Comparison of ENCODE assay signal across 23 cellular contexts in genomic region chr5:38450627-38451371, GRCh38.
DNase-seq lines count a peak whose midpoint lies in the region; ATAC-seq, FAIRE-seq and TF ChIP-seq lines count a peak whose summit lies in the region.
"Had no signal": no experiment of that assay in that cellular context is flagged by ENCODE, and none has a peak within 500 bp of the region (broad histone marks: within the 10 kb centered on the region; RNA-seq: fewer than 3 reads in every experiment).

No MANE protein-coding gene starts in this region.

- WGBS in suprapubic skin, result 80% methylated on average over 10 of the region's 10 CpGs

- H3K27ac ChIP-seq in left ventricle myocardium inferior (replicated peaks) (peak overlapping the region; percentile 27), suprapubic skin (peak overlapping the region; percentile 72)
- H3K27ac ChIP-seq: pancreas, RWPE1, SK-N-MC had no signal

- H3K36me3 Mint-ChIP-seq in activated naive CD4-positive, alpha-beta T cell treated with anti-CD3 and anti-CD28 coated beads for 36 hours (ENCODE audit: low read depth), result no peaks in the 10 kb centered on the region

- H3K27ac Mint-ChIP-seq in activated naive CD4-positive, alpha-beta T cell treated with anti-CD3 and anti-CD28 coated beads for 36 hours, result peak overlapping the region; percentile 27
- H3K27ac Mint-ChIP-seq: activated CD4-positive, alpha-beta T cell treated with anti-CD3 and anti-CD28 coated beads for 36 hours; nephron progenitor cell; stimulated activated effector memory CD8-positive, alpha-beta T cell treated with anti-CD3 and anti-CD28 coated beads, Interleukin-12 subunit alpha, Interleukin-12 subunit beta, amount 100 ng/mL, for 72 hours; T-helper 1 cell treated with Interleukin-12 subunit alpha and Interleukin-12 subunit beta and Interleukin-4 antibody, amounts not matched to agents 30 μg/mL and 1 μg/mL, for 36 hours had no signal

- H3K9me3 ChIP-seq in left ventricle myocardium inferior (replicated peaks) (no peaks in the 10 kb centered on the region), suprapubic skin (no peaks in the 10 kb centered on the region)
- H3K9me3 ChIP-seq: pancreas had no signal

- TF ChIP-seq POLR2A in suprapubic skin (IDR thresholded peaks at IDR 0.05) (no peak), GM12891 (IDR thresholded peaks at IDR 0.05; ENCODE audit: low read depth, low read length) (no peak)

- H3K27me3 Mint-ChIP-seq in activated naive CD4-positive, alpha-beta T cell treated with anti-CD3 and anti-CD28 coated beads for 36 hours (ENCODE audit: low read depth), result peaks cover 67% of the 10 kb centered on the region

- no peak for TF ChIP-seq CTCF in left ventricle myocardium inferior (IDR thresholded peaks at IDR 0.05; ENCODE audit: borderline replicate concordance)
- no peak for TF ChIP-seq CTCF in suprapubic skin (IDR thresholded peaks at IDR 0.05)

- H3K36me3 ChIP-seq in left ventricle myocardium inferior (no peaks in the 10 kb centered on the region), suprapubic skin (no peaks in the 10 kb centered on the region)
- H3K36me3 ChIP-seq: pancreas had no signal

- TF ChIP-seq EP300 in suprapubic skin (IDR thresholded peaks at IDR 0.05), result no peak

- H3K4me1 ChIP-seq in left ventricle myocardium inferior, result peaks cover 25% of the 10 kb centered on the region
- peaks cover 23% of the 10 kb centered on the region for H3K4me1 ChIP-seq in suprapubic skin
- H3K4me1 ChIP-seq: pancreas had no signal

- H3K4me3 Mint-ChIP-seq in activated naive CD4-positive, alpha-beta T cell treated with anti-CD3 and anti-CD28 coated beads for 36 hours, result no peak overlapping the region
- H3K4me3 Mint-ChIP-seq: activated CD4-positive, alpha-beta T cell treated with anti-CD3 and anti-CD28 coated beads for 36 hours; nephron progenitor cell; stimulated activated effector memory CD8-positive, alpha-beta T cell treated with anti-CD3 and anti-CD28 coated beads, Interleukin-12 subunit alpha, Interleukin-12 subunit beta, amount 100 ng/mL, for 72 hours; T-helper 1 cell treated with Interleukin-12 subunit alpha and Interleukin-12 subunit beta and Interleukin-4 antibody, amounts not matched to agents 30 μg/mL and 1 μg/mL, for 36 hours had no signal

- peaks cover 24% of the 10 kb centered on the region for H3K4me1 Mint-ChIP-seq in activated naive CD4-positive, alpha-beta T cell treated with anti-CD3 and anti-CD28 coated beads for 36 hours (ENCODE audit: low read depth)

- no peaks in the 10 kb centered on the region for H3K9me3 Mint-ChIP-seq in activated naive CD4-positive, alpha-beta T cell treated with anti-CD3 and anti-CD28 coated beads for 36 hours
- H3K9me3 Mint-ChIP-seq: nephron progenitor cell; stimulated activated effector memory CD8-positive, alpha-beta T cell treated with anti-CD3 and anti-CD28 coated beads, Interleukin-12 subunit alpha, Interleukin-12 subunit beta, amount 100 ng/mL, for 72 hours; T-helper 1 cell treated with Interleukin-12 subunit alpha and Interleukin-12 subunit beta and Interleukin-4 antibody, amounts not matched to agents 30 μg/mL and 1 μg/mL, for 36 hours had no signal

- no peak for FAIRE-seq in GM12891 (lab: Jason Lieb, UNC)
- FAIRE-seq: H1, pancreas had no signal

- DNase-seq in activated naive CD4-positive, alpha-beta T cell treated with anti-CD3 and anti-CD28 coated beads for 36 hours, result no peak
- no peak for DNase-seq in activated naive CD4-positive, alpha-beta T cell treated with Interleukin-2 at 50 U/mL for 16 hours
- DNase-seq in ecto neural progenitor cell (ENCODE audit: low spot score), result peak; percentile 19
- DNase-seq in left ventricle myocardium inferior, result no peak
- no peak for DNase-seq in suprapubic skin (ENCODE audit: low spot score in 2 of 2)
- no peak for DNase-seq in GM12891 (ENCODE audit: insufficient read length, low spot score)
- DNase-seq: 8988T; activated CD4-positive, alpha-beta T cell treated with anti-CD3 and anti-CD28 coated beads for 36 hours; activated effector memory CD4-positive, alpha-beta T cell treated with anti-CD3 and anti-CD28 coated beads, Interleukin-2, amount 50 U/mL, for 16 hours; activated T-cell treated with anti-CD3 and anti-CD28 coated beads, Interleukin-2, amount 50 U/mL, for 1 hour; dermis blood vessel endothelial cell; kidney glomerular epithelial cell; NCI-H146; nephron progenitor cell; pancreas; stimulated activated CD4-positive, alpha-beta T cell treated with anti-CD3 and anti-CD28 coated beads, Interleukin-4, amount 100 ng/mL, for 24 hours had no signal

- H3K4me3 ChIP-seq in left ventricle myocardium inferior (no peak overlapping the region), suprapubic skin (no peak overlapping the region)
- H3K4me3 ChIP-seq: pancreas, SK-N-MC had no signal

- H3K27me3 ChIP-seq in left ventricle myocardium inferior (ENCODE audit: low read depth) (no peaks in the 10 kb centered on the region), suprapubic skin (peaks cover 9% of the 10 kb centered on the region)
- H3K27me3 ChIP-seq: pancreas had no signal

- CTCF ChIA-PET in activated naive CD4-positive, alpha-beta T cell treated with anti-CD3 and anti-CD28 coated beads for 36 hours (lab: Charles Lee), result interaction anchor here (4.7 kb wide), 1 partner anchor 9 kb away, joined by 27 read pairs; no protein-coding TSS in a partner anchor

- ATAC-seq in HG02852 (IDR thresholded peaks at IDR 0.05; ENCODE audit: unreplicated experiment) (no peak), GM18870 (IDR thresholded peaks at IDR 0.05; ENCODE audit: unreplicated experiment) (no peak)
- ATAC-seq: activated CD4-positive, alpha-beta T cell treated with anti-CD3 and anti-CD28 coated beads for 36 hours; pancreas; stimulated activated effector memory CD8-positive, alpha-beta T cell treated with anti-CD3 and anti-CD28 coated beads, Interleukin-12 subunit alpha, Interleukin-12 subunit beta, amount 100 ng/mL, for 72 hours had no signal

- intact Hi-C loops in activated naive CD4-positive, alpha-beta T cell treated with anti-CD3 and anti-CD28 coated beads for 36 hours (cut with micrococcal nuclease), result no loop called here
- intact Hi-C loops in left ventricle myocardium inferior (cut with micrococcal nuclease), result no loop called here

TF ChIP-seq in GM12891, 5 proteins besides CTCF, POLR2A, EP300 and RAD21:
- TF ChIP-seq POLR2AphosphoS5 (IDR thresholded peaks at IDR 0.05; ENCODE audit: low read depth, low read length) (no peak), PAX5 (IDR thresholded peaks at IDR 0.05; ENCODE audit: insufficient read depth, low read length, severe bottlenecking) (no peak), TAF1 (IDR thresholded peaks at IDR 0.05; ENCODE audit: low read depth, low read length) (no peak), SPI1 (IDR thresholded peaks at IDR 0.05; ENCODE audit: low read depth, low read length) (no peak), POU2F2 (IDR thresholded peaks at IDR 0.05; ENCODE audit: low read depth, low read length) (no peak)
